8 cellular contexts compared by ENCODE assay signal in the genomic region with DNA sequence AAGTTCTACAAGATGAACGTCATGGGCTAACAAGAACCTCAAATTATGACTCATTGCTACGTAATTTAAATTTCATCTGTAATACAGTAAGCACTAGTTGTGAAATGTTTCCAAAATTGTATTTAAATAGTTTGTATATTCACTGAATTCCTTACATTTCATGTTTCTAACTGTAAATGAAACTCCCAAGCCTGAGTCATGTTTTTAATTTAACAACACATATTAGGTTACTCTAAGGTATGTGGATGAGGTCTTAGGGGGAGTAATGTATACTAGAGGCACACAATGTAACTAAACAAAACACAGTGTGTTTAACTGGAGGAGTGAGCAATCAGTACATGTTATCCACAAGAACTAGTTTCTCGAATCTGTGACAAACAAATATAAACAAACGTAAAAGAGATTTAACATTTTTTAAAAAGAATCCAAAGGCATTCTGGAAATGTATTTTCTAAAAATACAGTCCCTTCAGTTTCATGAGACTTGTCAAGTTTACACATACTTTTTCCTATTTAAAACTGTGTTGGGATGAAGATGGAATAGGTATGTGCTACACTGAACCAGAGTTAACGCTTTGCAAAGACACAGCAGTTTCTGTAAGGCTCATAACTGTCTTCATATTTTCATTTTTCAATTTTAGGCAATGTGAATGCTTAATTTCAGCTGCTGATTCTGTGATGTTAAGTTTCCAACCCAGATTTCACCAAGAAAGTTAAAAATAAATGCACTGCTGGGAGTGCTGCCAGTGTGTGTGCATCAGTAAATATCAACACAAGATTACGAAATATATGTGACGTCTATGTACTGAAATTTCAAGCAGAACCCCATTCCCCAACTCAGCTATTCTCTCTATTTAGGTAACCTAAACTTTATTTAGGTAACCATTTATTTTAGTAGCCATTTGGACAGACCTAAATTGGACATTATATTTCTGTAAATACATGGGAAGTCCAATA. TPM values are rescaled to one million over a fixed set of nuclear protein-coding genes. Genes with fewer than 3 reads are reported as not detected.
DNase-seq lines count a peak whose midpoint lies in the region; ATAC-seq lines count a peak whose summit lies in the region.

No MANE protein-coding gene starts in this region.

- peaks cover 61% of the 10 kb centered on the region for H3K4me1 Mint-ChIP-seq in activated T-helper 2 cell treated with anti-CD3 and anti-CD28 coated beads, Interferon-gamma antibody, Interleukin-2, Interleukin-4, amounts not matched to agents 10 μg/mL and 5 μg/mL and 100 μg/mL, durations not matched to agents 14 hours and 24 hours and 36 hours (ENCODE audit: low read depth)

- no peaks in the 10 kb centered on the region for H3K27me3 ChIP-seq in skeletal muscle tissue (ENCODE audit: control insufficient read depth in 3 of 3, insufficient read depth in 3 of 3, low read length in 3 of 3)

- H3K36me3 Mint-ChIP-seq in activated T-helper 2 cell treated with anti-CD3 and anti-CD28 coated beads, Interferon-gamma antibody, Interleukin-2, Interleukin-4, amounts not matched to agents 10 μg/mL and 5 μg/mL and 100 μg/mL, durations not matched to agents 14 hours and 24 hours and 36 hours (ENCODE audit: low read depth): peaks cover 62% of the 10 kb centered on the region

- peaks cover 0 to 7% (median 3%) of the 10 kb centered on the region in 3 donors for H3K36me3 ChIP-seq in skeletal muscle tissue (ENCODE audit: control insufficient read depth in 3 of 3, insufficient read depth in 3 of 3, low read length in 3 of 3)

- no peaks in the 10 kb centered on the region for H3K9me3 ChIP-seq in skeletal muscle tissue (ENCODE audit: control insufficient read depth in 3 of 3, low read length in 3 of 3)

- ATAC-seq in GM21825 (IDR thresholded peaks at IDR 0.05; ENCODE audit: unreplicated experiment) (no peak), HG02798 (IDR thresholded peaks at IDR 0.05; ENCODE audit: poor library complexity, unreplicated experiment) (no peak)

- DNase-seq in ELR (ENCODE audit: low read depth): peak; percentile 98
- no peak for DNase-seq in activated T-helper 2 cell treated with anti-CD3 and anti-CD28 coated beads, Interferon-gamma antibody, Interleukin-2, Interleukin-4, amounts not matched to agents 10 μg/mL and 5 μg/mL and 100 μg/mL, durations not matched to agents 14 hours and 24 hours and 36 hours (ENCODE audit: low spot score)
- peak; percentile 4 for DNase-seq in glomerular visceral epithelial cell (ENCODE audit: extremely low spot score)
- no peak for DNase-seq in SIG-M5 (lab: John Stamatoyannopoulos, UW)
- DNase-seq in NCI-H82 (lab: John Stamatoyannopoulos, UW): no peak

- intact Hi-C loops in activated T-helper 2 cell treated with anti-CD3 and anti-CD28 coated beads, Interferon-gamma antibody, Interleukin-2, Interleukin-4, amounts not matched to agents 10 μg/mL and 5 μg/mL and 100 μg/mL, durations not matched to agents 14 hours and 24 hours and 36 hours (cut with micrococcal nuclease): no loop called here

- H3K27me3 Mint-ChIP-seq in activated T-helper 2 cell treated with anti-CD3 and anti-CD28 coated beads, Interferon-gamma antibody, Interleukin-2, Interleukin-4, amounts not matched to agents 10 μg/mL and 5 μg/mL and 100 μg/mL, durations not matched to agents 14 hours and 24 hours and 36 hours (ENCODE audit: low read depth): no peaks in the 10 kb centered on the region

- H3K4me3 ChIP-seq in skeletal muscle tissue (ENCODE audit: low read length in 3 of 3): no peak overlapping the region

- H3K4me1 ChIP-seq in skeletal muscle tissue (ENCODE audit: control insufficient read depth in 3 of 3, insufficient read depth in 3 of 3, low read length in 3 of 3): peaks cover 15 to 18% (median 17%) of the 10 kb centered on the region in 3 donors

- no peak overlapping the region for H3K4me3 Mint-ChIP-seq in activated T-helper 2 cell treated with anti-CD3 and anti-CD28 coated beads, Interferon-gamma antibody, Interleukin-2, Interleukin-4, amounts not matched to agents 10 μg/mL and 5 μg/mL and 100 μg/mL, durations not matched to agents 14 hours and 24 hours and 36 hours (ENCODE audit: low read depth)

- no peaks in the 10 kb centered on the region for H3K9me3 Mint-ChIP-seq in activated T-helper 2 cell treated with anti-CD3 and anti-CD28 coated beads, Interferon-gamma antibody, Interleukin-2, Interleukin-4, amounts not matched to agents 10 μg/mL and 5 μg/mL and 100 μg/mL, durations not matched to agents 14 hours and 24 hours and 36 hours

- no peak overlapping the region for H3K9ac ChIP-seq in skeletal muscle tissue (ENCODE audit: low read depth in 1 of 3, low read length in 3 of 3)

- peak overlapping the region; percentile 87 for H3K27ac Mint-ChIP-seq in activated T-helper 2 cell treated with anti-CD3 and anti-CD28 coated beads, Interferon-gamma antibody, Interleukin-2, Interleukin-4, amounts not matched to agents 10 μg/mL and 5 μg/mL and 100 μg/mL, durations not matched to agents 14 hours and 24 hours and 36 hours

- peak overlapping the region; percentile 80 for H3K27ac ChIP-seq in skeletal muscle tissue (ENCODE audit: low read depth, low read length)

RNA-seq across cellular contexts. Expression of a gene that starts 52.6 kb away (rescaled TPM):
- 138 and 142 TPM in 2 replicates for total RNA-seq in activated T-helper 2 cell treated with anti-CD3 and anti-CD28 coated beads, Interferon-gamma antibody, Interleukin-2, Interleukin-4, amounts not matched to agents 10 μg/mL and 5 μg/mL and 100 μg/mL, durations not matched to agents 14 hours and 24 hours and 36 hours
- 36.5 TPM for total RNA-seq in skeletal muscle tissue

Comparison
In these comparisons a context has a peak if more than half of its experiments do, and no peak if none do; other contexts are left out.
1. DNase-seq: peak in ELR (single experiment) and glomerular visceral epithelial cell (single experiment); none in activated T-helper 2 cell treated with anti-CD3 and anti-CD28 coated beads, Interferon-gamma antibody, Interleukin-2, Interleukin-4, amounts not matched to agents 10 μg/mL and 5 μg/mL and 100 μg/mL, durations not matched to agents 14 hours and 24 hours and 36 hours (single experiment), SIG-M5 (single experiment) and NCI-H82 (single experiment).